ENCODE assay signal across 29 cellular contexts in the genomic region with DNA sequence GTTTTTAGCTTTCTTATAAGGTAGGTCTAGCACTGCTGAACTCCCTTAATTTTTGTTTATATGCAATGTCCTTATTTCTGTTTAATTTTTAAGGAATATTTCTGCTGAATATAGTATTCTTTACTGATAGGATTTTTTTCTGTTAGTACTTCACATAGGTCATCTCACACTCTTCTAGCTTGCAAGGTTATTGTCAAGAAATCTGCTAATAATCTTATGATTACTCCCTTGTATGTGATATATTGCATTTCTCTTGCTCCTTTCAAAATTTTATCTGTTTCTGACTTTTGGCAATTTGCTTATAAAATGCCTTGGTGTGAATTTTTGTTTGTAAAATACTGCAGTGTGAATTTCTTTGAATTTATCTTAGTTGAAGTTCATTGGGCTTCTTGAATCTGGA.
"Had no signal": no experiment of that assay in that cellular context is flagged by ENCODE, and none has a peak within 500 bp of the region (broad histone marks: within the 10 kb centered on the region; RNA-seq: fewer than 3 reads in every experiment).

No MANE protein-coding gene starts in this region.

- H3K27ac ChIP-seq: adrenal gland, ascending aorta, body of pancreas, brain microvascular endothelial cell, breast epithelium, cardiac muscle cell had no signal

- H3K9me3 ChIP-seq: adrenal gland, body of pancreas had no signal

- H3K36me3 ChIP-seq: adrenal gland, ascending aorta, brain microvascular endothelial cell, breast epithelium, cardiac muscle cell had no signal

- H3K4me3 ChIP-seq: adrenal gland, ascending aorta, body of pancreas, breast epithelium, cardiac muscle cell had no signal

- H3K4me1 ChIP-seq: adrenal gland, ascending aorta, body of pancreas, breast epithelium had no signal

- DNase-seq: activated effector memory CD4-positive, alpha-beta T cell treated with anti-CD3 and anti-CD28 coated beads, Interleukin-2, amount 50 U/mL, for 16 hours; activated effector memory CD4-positive, alpha-beta T cell treated with Interleukin-2 at 50 U/mL for 16 hours; activated gamma-delta T cell; activated gamma-delta T cell treated with Interleukin-2 at 50 U/mL for 16 hours; activated naive CD4-positive, alpha-beta T cell; activated naive CD4-positive, alpha-beta T cell treated with anti-CD3 and anti-CD28 coated beads for 36 hours; activated naive CD4-positive, alpha-beta T cell treated with anti-CD3 and anti-CD28 coated beads, Interleukin-2, amount 10 ng/mL, durations not matched to agents 7 days and 5 days; activated naive CD4-positive, alpha-beta T cell treated with anti-CD3 and anti-CD28 coated beads, Interleukin-2, amount 50 U/mL, for 16 hours; activated naive CD4-positive, alpha-beta T cell treated with Interleukin-2 at 50 U/mL for 16 hours; activated naive CD8-positive, alpha-beta T cell treated with anti-CD3 and anti-CD28 coated beads for 36 hours; activated naive CD8-positive, alpha-beta T cell treated with anti-CD3 and anti-CD28 coated beads, Interleukin-2, amount 10 ng/mL, durations not matched to agents 7 days and 5 days; activated naive CD8-positive, alpha-beta T cell treated with anti-CD3 and anti-CD28 coated beads, Interleukin-2, amount 50 U/mL, for 24 hours; activated T-cell treated with anti-CD3 and anti-CD28 coated beads, Interleukin-2, amount 50 U/mL, for 24 hours; activated T-cell treated with anti-CD3 and anti-CD28 coated beads, Interleukin-2, amount 50 U/mL, for 4 hours; activated T-cell treated with anti-CD3 and anti-CD28 coated beads, Interleukin-2, amount 50 U/mL, for 48 hours; activated T-cell treated with anti-CD3 and anti-CD28 coated beads, Interleukin-2, amount 50 U/mL, for 72 hours; adrenal gland; amniotic stem cell; amygdala; anterior cingulate cortex; aorta; body of pancreas; brain microvascular endothelial cell; caudate nucleus; central memory CD4-positive, alpha-beta T cell; cerebellar nuclear complex had no signal

- H3K27me3 ChIP-seq: adrenal gland, ascending aorta, body of pancreas, brain microvascular endothelial cell, breast epithelium, cardiac muscle cell had no signal
